ENCODE assay signal across 16 cellular contexts in genomic region chr2:185921048-185921756, GRCh38.
"Had no signal": no experiment of that assay in that cellular context is flagged by ENCODE, and none has a peak within 500 bp of the region (broad histone marks: within the 10 kb centered on the region; RNA-seq: fewer than 3 reads in every experiment).

No MANE protein-coding gene starts in this region.

- ATAC-seq: activated naive CD8-positive, alpha-beta T cell treated with anti-CD3 and anti-CD28 coated beads, Interleukin-2, amount 50 U/mL, for 24 hours; left colon; stimulated activated naive CD8-positive, alpha-beta T cell treated with anti-CD3 and anti-CD28 coated beads, Interleukin-15, amount 100 ng/mL, for 72 hours; upper lobe of right lung had no signal

- H3K27me3 Mint-ChIP-seq: activated naive CD8-positive, alpha-beta T cell treated with anti-CD3 and anti-CD28 coated beads, Interleukin-2, amount 50 U/mL, for 24 hours; stimulated activated naive CD8-positive, alpha-beta T cell treated with anti-CD3 and anti-CD28 coated beads, Interleukin-15, amount 100 ng/mL, for 72 hours had no signal

- H3K4me1 ChIP-seq: neural progenitor cell, sigmoid colon, testis, upper lobe of right lung had no signal

- H3K36me3 ChIP-seq: neural progenitor cell, ovary, sigmoid colon, upper lobe of right lung had no signal

- DNase-seq: activated CD4-positive, CD25-positive, alpha-beta regulatory T cell treated with anti-CD3 and anti-CD28 coated beads, Interleukin-2, amount 50 U/mL, for 72 hours; activated naive CD4-positive, alpha-beta T cell treated with anti-CD3 and anti-CD28 coated beads for 36 hours; activated naive CD8-positive, alpha-beta T cell treated with anti-CD3 and anti-CD28 coated beads, Interleukin-2, amount 50 U/mL, for 24 hours; activated T-cell treated with anti-CD3 and anti-CD28 coated beads for 4 hours; head of caudate nucleus; left colon; ovary; sigmoid colon; stimulated activated CD4-positive, alpha-beta T cell treated with anti-CD3 and anti-CD28 coated beads, Interleukin-1b, Interleukin-23, amount 100 ng/mL, for 48 hours; stimulated activated naive CD8-positive, alpha-beta T cell treated with anti-CD3 and anti-CD28 coated beads, Interleukin-15, amount 100 ng/mL, for 72 hours; testis; upper lobe of right lung had no signal

- H3K27me3 ChIP-seq: neural progenitor cell, ovary, sigmoid colon, testis, upper lobe of right lung had no signal

- H3K9me3 ChIP-seq: ovary, sigmoid colon, testis, upper lobe of right lung had no signal

- H3K4me1 Mint-ChIP-seq: activated naive CD8-positive, alpha-beta T cell treated with anti-CD3 and anti-CD28 coated beads, Interleukin-2, amount 50 U/mL, for 24 hours; neural progenitor cell; stimulated activated naive CD8-positive, alpha-beta T cell treated with anti-CD3 and anti-CD28 coated beads, Interleukin-15, amount 100 ng/mL, for 72 hours had no signal

- H3K36me3 Mint-ChIP-seq: neural progenitor cell had no signal

- H3K4me3 ChIP-seq: coronary artery, lung, neural progenitor cell, ovary, sigmoid colon, testis, upper lobe of right lung had no signal

- H3K27ac ChIP-seq: coronary artery, neural progenitor cell, ovary, sigmoid colon, testis, upper lobe of right lung had no signal

- H3K27ac Mint-ChIP-seq: activated naive CD4-positive, alpha-beta T cell treated with anti-CD3 and anti-CD28 coated beads for 36 hours; activated naive CD8-positive, alpha-beta T cell treated with anti-CD3 and anti-CD28 coated beads, Interleukin-2, amount 50 U/mL, for 24 hours; neural progenitor cell; stimulated activated naive CD8-positive, alpha-beta T cell treated with anti-CD3 and anti-CD28 coated beads, Interleukin-15, amount 100 ng/mL, for 72 hours; T-helper 2 cell treated with Interferon-gamma antibody and Interleukin-4, amounts not matched to agents 5 μg/mL and 100 μg/mL, for 36 hours had no signal

- H3K9ac ChIP-seq: neural progenitor cell had no signal

- H3K9me3 Mint-ChIP-seq: activated naive CD4-positive, alpha-beta T cell treated with anti-CD3 and anti-CD28 coated beads for 36 hours; neural progenitor cell; T-helper 2 cell treated with Interferon-gamma antibody and Interleukin-4, amounts not matched to agents 5 μg/mL and 100 μg/mL, for 36 hours had no signal

- H3K4me3 Mint-ChIP-seq: activated naive CD4-positive, alpha-beta T cell treated with anti-CD3 and anti-CD28 coated beads for 36 hours; activated naive CD8-positive, alpha-beta T cell treated with anti-CD3 and anti-CD28 coated beads, Interleukin-2, amount 50 U/mL, for 24 hours; neural progenitor cell; stimulated activated naive CD8-positive, alpha-beta T cell treated with anti-CD3 and anti-CD28 coated beads, Interleukin-15, amount 100 ng/mL, for 72 hours; T-helper 2 cell treated with Interferon-gamma antibody and Interleukin-4, amounts not matched to agents 5 μg/mL and 100 μg/mL, for 36 hours had no signal
